Comparison of ENCODE assay signal across 10 cellular contexts in the genomic region with DNA sequence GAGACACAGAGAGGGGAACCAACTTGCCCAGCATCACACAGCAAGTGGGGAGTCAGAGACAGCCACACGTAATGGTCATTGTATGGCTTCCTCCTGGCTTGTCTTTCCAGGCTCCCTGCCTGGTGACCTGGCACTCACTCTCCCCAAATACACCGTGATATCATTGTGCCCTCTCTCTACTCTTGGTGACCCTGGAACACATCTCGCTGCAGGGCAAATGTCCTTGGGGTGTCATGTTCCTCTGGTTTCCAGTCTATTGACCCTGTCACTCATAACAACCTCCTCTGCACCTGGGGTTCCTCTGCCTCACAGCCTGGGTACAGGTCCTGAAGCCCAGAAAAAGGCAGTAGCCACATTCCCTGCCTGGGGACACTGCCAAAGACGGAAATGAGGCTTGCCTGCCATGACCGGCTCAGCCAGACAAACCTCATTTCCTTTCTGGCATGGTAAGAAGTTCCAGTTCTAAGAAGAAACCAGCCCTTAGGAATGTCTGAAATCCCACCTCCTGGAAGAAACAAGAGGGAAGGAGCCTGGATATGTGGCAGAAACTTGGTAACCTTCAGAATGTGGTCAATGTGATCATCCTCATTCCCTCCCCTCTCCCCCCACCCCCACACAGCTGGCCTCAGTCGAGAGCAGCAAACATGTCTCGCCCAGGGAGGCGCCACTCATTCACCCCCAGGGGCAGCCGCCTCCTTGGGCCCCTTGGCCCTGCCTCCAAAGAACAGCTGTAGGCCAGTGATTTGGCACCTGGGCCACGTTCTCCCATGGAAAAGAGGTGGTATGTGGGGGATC. TPM values are rescaled to one million over a fixed set of nuclear protein-coding genes. Genes with fewer than 3 reads are reported as not detected.
DNase-seq lines count a peak whose midpoint lies in the region; FAIRE-seq and TF ChIP-seq lines count a peak whose summit lies in the region.
"Had no signal": no experiment of that assay in that cellular context is flagged by ENCODE, and none has a peak within 500 bp of the region (broad histone marks: within the 10 kb centered on the region; RNA-seq: fewer than 3 reads in every experiment).

No MANE protein-coding gene starts in this region.

- peak overlapping the region; percentile 88 for H3K27ac ChIP-seq in breast epithelium
- peak overlapping the region; percentile 68 to 71 for H3K27ac ChIP-seq in kidney (ENCODE audit: low read depth in 2 of 2, low read length in 2 of 2)

- H3K4me1 Mint-ChIP-seq in HFFc6 (ENCODE audit: low read depth) = peaks cover 62% of the 10 kb centered on the region

- intact Hi-C loops in breast epithelium (cut with DNase I; ENCODE audit: low total_unique reads) (no loop called here), kidney (cut with DNase I) (no loop called here)

- H3K36me3 ChIP-seq in breast epithelium = no peaks in the 10 kb centered on the region
- peaks cover 7 to 9% of the 10 kb centered on the region in 2 donors for H3K36me3 ChIP-seq in kidney (ENCODE audit: control insufficient read depth in 1 of 2, insufficient read depth in 2 of 2, low read length in 2 of 2)

- no peaks in the 10 kb centered on the region for H3K27me3 ChIP-seq in breast epithelium

- DNase-seq in HFFc6 (peak; percentile 75), breast epithelium (ENCODE audit: low spot score in 2 of 2) (peak; percentile 64 to 79), kidney (no peak), stromal cell of bone marrow (ENCODE audit: low read depth) (peak; percentile 76), SW 1271 (lab: John Stamatoyannopoulos, UW) (no peak), 8988T (no peak), frontal cortex (ENCODE audit: low spot score in 2 of 2) (no peak), GDM1 (lab: John Stamatoyannopoulos, UW) (no peak)
- DNase-seq: stimulated activated CD4-positive, alpha-beta T cell treated with anti-CD3 and anti-CD28 coated beads, Interleukin-12 subunit alpha, Interleukin-12 subunit beta, amount 100 ng/mL, for 4 hours had no signal

- H3K9me3 Mint-ChIP-seq in HFFc6 = no peaks in the 10 kb centered on the region
- H3K9me3 Mint-ChIP-seq: activated naive CD4-positive, alpha-beta T cell treated with anti-CD3 and anti-CD28 coated beads, Interleukin-2, amount 50 U/mL, for 24 hours had no signal

- H3K4me3 Mint-ChIP-seq in HFFc6 = peak overlapping the region; percentile 14
- H3K4me3 Mint-ChIP-seq: activated naive CD4-positive, alpha-beta T cell treated with anti-CD3 and anti-CD28 coated beads, Interleukin-2, amount 50 U/mL, for 24 hours had no signal

- no peaks in the 10 kb centered on the region for H3K27me3 Mint-ChIP-seq in HFFc6 (ENCODE audit: insufficient read depth)
- H3K27me3 Mint-ChIP-seq: activated naive CD4-positive, alpha-beta T cell treated with anti-CD3 and anti-CD28 coated beads, Interleukin-2, amount 50 U/mL, for 24 hours had no signal

- TF ChIP-seq CTCF in HFFc6 (IDR thresholded peaks at IDR 0.05) = 0 out of 2 replicates have a peak, but pooled peaks have one; percentile 5
- no peak for TF ChIP-seq CTCF in breast epithelium (IDR thresholded peaks at IDR 0.05)
- TF ChIP-seq CTCF in kidney (IDR thresholded peaks at IDR 0.05; ENCODE audit: borderline replicate concordance, extremely low read depth, insufficient read depth) = no peak

- TF ChIP-seq POLR2A in breast epithelium (IDR thresholded peaks at IDR 0.05) = no peak

- peaks cover 0 to 17% of the 10 kb centered on the region in 2 donors for H3K4me1 ChIP-seq in breast epithelium
- H3K4me1 ChIP-seq in kidney (ENCODE audit: control insufficient read depth in 1 of 2, insufficient read depth in 1 of 2, low read depth in 1 of 2, low read length in 2 of 2) = peaks cover 21 to 26% of the 10 kb centered on the region in 2 donors

- peak overlapping the region in 1 of 2 donors; percentile 22 for H3K9ac ChIP-seq in kidney (ENCODE audit: low read length in 2 of 2)

- FAIRE-seq in kidney (lab: Jason Lieb, UNC) (no peak), frontal cortex (lab: Jason Lieb, UNC) (no peak)

- H3K36me3 Mint-ChIP-seq in HFFc6 (ENCODE audit: low read depth) = peaks cover 16% of the 10 kb centered on the region; the same call in 1 of the 2 replicates
- H3K36me3 Mint-ChIP-seq: activated naive CD4-positive, alpha-beta T cell treated with anti-CD3 and anti-CD28 coated beads, Interleukin-2, amount 50 U/mL, for 24 hours had no signal

- H3K27ac Mint-ChIP-seq in HFFc6 = peak overlapping the region; percentile 87
- H3K27ac Mint-ChIP-seq: activated naive CD4-positive, alpha-beta T cell treated with anti-CD3 and anti-CD28 coated beads, Interleukin-2, amount 50 U/mL, for 24 hours had no signal

- H3K9me3 ChIP-seq in breast epithelium (no peaks in the 10 kb centered on the region), kidney (ENCODE audit: control insufficient read depth in 1 of 2, low read length in 2 of 2) (no peaks in the 10 kb centered on the region)

- H3K4me3 ChIP-seq in breast epithelium (peak overlapping the region in 1 of 3 donors; percentile 29), kidney (ENCODE audit: low read length in 2 of 2) (no peak overlapping the region)

RNA-seq across cellular contexts. Expression of gene SMU1, which starts 30.6 kb away (rescaled TPM):
- total RNA-seq in HFFc6 (2021; fragmentation: NEBNext Ultra II Directional; extraction: Animal tissue kit (Norgen Biotek cat#: 25700)) = 10 to 100 TPM; 20.3 to 22.1 (median 21.6) TPM
- total RNA-seq in breast epithelium (10 to 100 TPM; 19.8 to 22.1 (median 21.0) TPM), kidney (22.0 TPM), frontal cortex (53.4 TPM)
- 12.8 TPM for polyA plus RNA-seq in kidney (ENCODE audit: insufficient read depth, low read depth, low replicate concordance)

Comparison
In these comparisons a context has a peak if more than half of its experiments do, and no peak if none do; other contexts are left out.
1. DNase-seq: peak in HFFc6 (single experiment), breast epithelium (2 of 2) and stromal cell of bone marrow (single experiment); none in kidney (single experiment), SW 1271 (0 of 2), 8988T (single experiment), frontal cortex (0 of 2) and GDM1 (single experiment).